ENCODE assay signal across 8 cellular contexts in the genomic region with DNA sequence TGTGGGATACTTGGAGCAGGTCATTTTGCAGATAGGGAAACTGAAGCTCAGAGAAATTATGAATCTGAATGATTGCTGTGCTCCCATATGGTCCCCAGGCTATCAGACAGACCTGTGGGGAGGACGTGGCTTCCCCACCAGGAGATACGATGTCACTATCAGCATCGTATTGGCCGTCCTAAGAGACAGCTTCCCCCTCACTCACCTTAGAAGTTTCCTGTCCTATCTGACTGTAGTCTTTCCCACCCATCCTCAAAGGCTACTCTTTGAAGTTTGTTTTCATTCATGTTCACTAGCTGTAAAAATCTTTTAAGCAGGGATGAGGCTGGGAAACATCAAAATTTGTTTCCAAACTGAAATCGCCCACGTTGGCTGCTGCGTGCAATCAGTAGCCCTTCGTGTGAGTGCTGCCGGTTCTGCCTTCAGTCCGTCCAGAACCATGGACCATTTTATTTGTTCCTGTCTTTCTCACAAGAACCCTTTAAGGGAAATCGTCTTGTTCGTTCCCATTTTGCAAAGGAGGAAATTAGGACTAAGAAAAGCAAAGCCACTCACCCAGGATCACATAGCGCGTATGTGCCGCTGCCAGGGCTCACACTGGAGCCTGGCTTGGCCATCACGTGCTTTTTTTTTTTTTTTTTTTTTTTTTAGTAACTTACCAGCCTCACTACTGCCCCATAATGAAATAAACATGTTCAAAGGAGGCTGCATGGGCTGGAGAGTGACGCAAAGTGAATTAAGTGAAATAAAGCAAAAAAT. TPM values are rescaled to one million over a fixed set of nuclear protein-coding genes. Genes with fewer than 3 reads are reported as not detected.
A peak's percentile ranks its signal among the peaks of the same experiment; 100 is the strongest.
DNase-seq lines count a peak whose midpoint lies in the region; ATAC-seq and TF ChIP-seq lines count a peak whose summit lies in the region.

No MANE protein-coding gene starts in this region.

- H3K36me3 Mint-ChIP-seq in natural killer cell, result no peaks in the 10 kb centered on the region

- no peaks in the 10 kb centered on the region for H3K9me3 Mint-ChIP-seq in natural killer cell

- peaks cover 33 to 45% of the 10 kb centered on the region in 2 donors for H3K4me1 Mint-ChIP-seq in natural killer cell

- peak overlapping the region; percentile 14 for H3K4me3 ChIP-seq in epithelial cell of proximal tubule (ENCODE audit: low read depth, low read length)

- peak in 2 of 3 donors; percentile 34 to 43 for ATAC-seq in natural killer cell

- TF ChIP-seq CTCF in epithelial cell of proximal tubule (conservative IDR thresholded peaks at IDR 0.05; ENCODE audit: low read depth, low read length), result no peak
- no peak for TF ChIP-seq CTCF in natural killer cell (IDR thresholded peaks at IDR 0.05)

- intact Hi-C loops in natural killer cell (cut with micrococcal nuclease), result loop anchor here (1.0 to 5.0 kb wide), 2 partner anchors 8 to 40 kb away; no protein-coding TSS in a partner anchor

- DNase-seq in NCI-H1417 (lab: John Stamatoyannopoulos, UW) (peak in 2 of 3 experiments; percentile 32 to 45), NCI-H1417 treated with DMSO at 0.1 percent for 48 hours (lab: John Stamatoyannopoulos, UW) (no peak), SK-N-DZ (ENCODE audit: low spot score) (peak; percentile 69), epithelial cell of proximal tubule (ENCODE audit: low read depth) (no peak), natural killer cell (no peak), COLO668 (lab: John Stamatoyannopoulos, UW; ENCODE audit: unreplicated experiment) (no peak), NCI-H128 (lab: John Stamatoyannopoulos, UW; ENCODE audit: unreplicated experiment) (no peak)
- DNase-seq in activated CD4-positive, CD25-positive, alpha-beta regulatory T cell treated with anti-CD3 and anti-CD28 coated beads, Interleukin-2, amount 50 U/mL, for 72 hours, result no peak

- peak overlapping the region; percentile 93 to 98 for H3K27ac Mint-ChIP-seq in natural killer cell

- no peaks in the 10 kb centered on the region for H3K27me3 Mint-ChIP-seq in natural killer cell (ENCODE audit: low read depth in 2 of 2)

- H3K4me3 Mint-ChIP-seq in natural killer cell, result peak overlapping the region; percentile 99

RNA-seq across cellular contexts. Expression of gene KDM2B, which starts 1.0 kb away (rescaled TPM):
- 62.0 and 69.7 TPM in 2 replicates for polyA plus RNA-seq in SK-N-DZ (2014; cell fraction: cytosol; rRNA removed)
- polyA plus RNA-seq in SK-N-DZ (2014; cell fraction: nucleus; rRNA removed), result 63.0 and 94.1 TPM in 2 replicates
- total RNA-seq in epithelial cell of proximal tubule (23.8 and 33.1 TPM in 2 replicates), natural killer cell (100 to 1,000 TPM in 1 of 3 donors, 10 to 100 TPM in 2; 97.3 to 106 (median 98.1) TPM)

RNA-seq across cellular contexts. Expression of gene ORAI1, which starts 44.5 kb away (rescaled TPM):
- 10.9 TPM in 2 replicates for polyA plus RNA-seq in SK-N-DZ (2014; cell fraction: cytosol; rRNA removed)
- 3.4 and 6.0 TPM in 2 replicates for polyA plus RNA-seq in SK-N-DZ (2014; cell fraction: nucleus; rRNA removed)
- 19.4 and 20.1 TPM in 2 replicates for total RNA-seq in epithelial cell of proximal tubule
- total RNA-seq in natural killer cell, result 10 to 100 TPM; 64.6 to 74.1 (median 70.8) TPM

Comparison
In these comparisons a context has a peak if more than half of its experiments do, and no peak if none do; other contexts are left out.
1. DNase-seq: peak in NCI-H1417 (2 of 3) and SK-N-DZ (single experiment); none in NCI-H1417 treated with DMSO at 0.1 percent for 48 hours (single experiment), epithelial cell of proximal tubule (single experiment), natural killer cell (single experiment), COLO668 (single experiment), NCI-H128 (single experiment) and activated CD4-positive, CD25-positive, alpha-beta regulatory T cell treated with anti-CD3 and anti-CD28 coated beads, Interleukin-2, amount 50 U/mL, for 72 hours (single experiment).